ENCODE assay signal across 28 cellular contexts in genomic region chr2:9149388-9149660, GRCh38.
"Had no signal": no experiment of that assay in that cellular context is flagged by ENCODE, and none has a peak within 500 bp of the region (broad histone marks: within the 10 kb centered on the region; RNA-seq: fewer than 3 reads in every experiment).

No MANE protein-coding gene starts in this region.

- H3K27ac ChIP-seq: stomach, suprapubic skin, testis, thoracic aorta, thyroid gland, tibial artery, tibial nerve, transverse colon, upper lobe of left lung, upper lobe of right lung, uterus, vagina had no signal

- H3K27me3 ChIP-seq: stomach, suprapubic skin, testis, thyroid gland, tibial artery, tibial nerve, transverse colon, upper lobe of left lung, upper lobe of right lung, uterus, vagina had no signal

- H3K27ac Mint-ChIP-seq: stimulated activated effector memory CD8-positive, alpha-beta T cell treated with anti-CD3 and anti-CD28 coated beads, Interleukin-12 subunit alpha, Interleukin-12 subunit beta, amount 100 ng/mL, for 72 hours; stimulated activated memory B cell treated with anti-CD40 and anti-IgM and Interleukin-4, amounts not matched to agents 10 μg/mL and 1 μg/mL and 100 μg/mL, for 72 hours; stimulated activated naive B cell treated with anti-CD40 and anti-IgM and Interleukin-4, amounts not matched to agents 10 μg/mL and 1 μg/mL and 100 μg/mL, for 72 hours; stimulated activated naive CD8-positive, alpha-beta T cell treated with anti-CD3 and anti-CD28 coated beads, Interleukin-15, Interleukin-2, amounts not matched to agents 100 ng/mL and 50 ng/mL, for 24 hours; type B pancreatic cell had no signal

- ATAC-seq: stimulated activated effector memory CD8-positive, alpha-beta T cell treated with anti-CD3 and anti-CD28 coated beads, Interleukin-12 subunit alpha, Interleukin-12 subunit beta, amount 100 ng/mL, for 72 hours; stimulated activated memory B cell treated with anti-CD40 and anti-IgM and Interleukin-4, amounts not matched to agents 10 μg/mL and 1 μg/mL and 100 μg/mL, for 72 hours; stimulated activated naive B cell treated with anti-CD40 and anti-IgM and Interleukin-4, amounts not matched to agents 10 μg/mL and 1 μg/mL and 100 μg/mL, for 72 hours; upper lobe of right lung had no signal

- DNase-seq: stimulated activated CD4-positive, alpha-beta T cell treated with anti-CD3 and anti-CD28 coated beads, Interleukin-2, amount 100 ng/mL, for 24 hours; stimulated activated CD4-positive, alpha-beta T cell treated with anti-CD3 and anti-CD28 coated beads, Interleukin-2, amount 100 ng/mL, for 48 hours; stimulated activated CD4-positive, alpha-beta T cell treated with anti-CD3 and anti-CD28 coated beads, Interleukin-4, amount 100 ng/mL, for 1 hour; stimulated activated CD4-positive, alpha-beta T cell treated with anti-CD3 and anti-CD28 coated beads, Interleukin-4, amount 100 ng/mL, for 24 hours; stimulated activated CD4-positive, alpha-beta T cell treated with anti-CD3 and anti-CD28 coated beads, Interleukin-4, amount 100 ng/mL, for 4 hours; stimulated activated CD8-positive, alpha-beta memory T cell treated with anti-CD3 and anti-CD28 coated beads, Interleukin-4, amount 100 ng/mL, for 48 hours; stimulated activated naive B cell treated with anti-CD40 and anti-IgM and Interleukin-4, amounts not matched to agents 10 μg/mL and 1 μg/mL and 100 μg/mL, for 72 hours; stimulated activated naive CD4-positive, alpha-beta T cell; stimulated activated naive CD4-positive, alpha-beta T cell treated with Interleukin-2 at 50 U/mL for 16 hours; stomach; substantia nigra; testis; thyroid gland; tibial artery; transverse colon; trophoblast cell; upper lobe of right lung; uterus had no signal

- H3K9me3 Mint-ChIP-seq: stimulated activated effector memory CD8-positive, alpha-beta T cell treated with anti-CD3 and anti-CD28 coated beads, Interleukin-12 subunit alpha, Interleukin-12 subunit beta, amount 100 ng/mL, for 72 hours; stimulated activated memory B cell treated with anti-CD40 and anti-IgM and Interleukin-4, amounts not matched to agents 10 μg/mL and 1 μg/mL and 100 μg/mL, for 72 hours; stimulated activated naive B cell treated with anti-CD40 and anti-IgM and Interleukin-4, amounts not matched to agents 10 μg/mL and 1 μg/mL and 100 μg/mL, for 72 hours; stimulated activated naive CD8-positive, alpha-beta T cell treated with anti-CD3 and anti-CD28 coated beads, Interleukin-15, Interleukin-2, amounts not matched to agents 100 ng/mL and 50 ng/mL, for 24 hours; type B pancreatic cell had no signal

- H3K4me1 ChIP-seq: testis, transverse colon, uterus had no signal

- H3K36me3 ChIP-seq: stomach, suprapubic skin, thoracic aorta, thyroid gland, tibial artery, tibial nerve, transverse colon, upper lobe of left lung, upper lobe of right lung, uterus, vagina had no signal

- H3K27me3 Mint-ChIP-seq: type B pancreatic cell had no signal

- H3K4me1 Mint-ChIP-seq: stimulated activated effector memory CD8-positive, alpha-beta T cell treated with anti-CD3 and anti-CD28 coated beads, Interleukin-12 subunit alpha, Interleukin-12 subunit beta, amount 100 ng/mL, for 72 hours; stimulated activated memory B cell treated with anti-CD40 and anti-IgM and Interleukin-4, amounts not matched to agents 10 μg/mL and 1 μg/mL and 100 μg/mL, for 72 hours; stimulated activated naive B cell treated with anti-CD40 and anti-IgM and Interleukin-4, amounts not matched to agents 10 μg/mL and 1 μg/mL and 100 μg/mL, for 72 hours had no signal

- FAIRE-seq: urothelium cell line had no signal

- H3K4me3 Mint-ChIP-seq: stimulated activated effector memory CD8-positive, alpha-beta T cell treated with anti-CD3 and anti-CD28 coated beads, Interleukin-12 subunit alpha, Interleukin-12 subunit beta, amount 100 ng/mL, for 72 hours; stimulated activated memory B cell treated with anti-CD40 and anti-IgM and Interleukin-4, amounts not matched to agents 10 μg/mL and 1 μg/mL and 100 μg/mL, for 72 hours; stimulated activated naive B cell treated with anti-CD40 and anti-IgM and Interleukin-4, amounts not matched to agents 10 μg/mL and 1 μg/mL and 100 μg/mL, for 72 hours; stimulated activated naive CD8-positive, alpha-beta T cell treated with anti-CD3 and anti-CD28 coated beads, Interleukin-15, Interleukin-2, amounts not matched to agents 100 ng/mL and 50 ng/mL, for 24 hours; type B pancreatic cell had no signal

- H3K4me3 ChIP-seq: stomach, suprapubic skin, testis, thoracic aorta, thyroid gland, tibial artery, tibial nerve, transverse colon, upper lobe of left lung, upper lobe of right lung, uterus, vagina had no signal

- H3K9me3 ChIP-seq: stomach, suprapubic skin, testis, thoracic aorta, thyroid gland, tibial artery, tibial nerve, transverse colon, upper lobe of left lung, upper lobe of right lung, uterus, vagina had no signal
